1 cellular context compared by ENCODE assay signal in genomic region chr9:108933641-108934322, GRCh38.
A peak's percentile ranks its signal among the peaks of the same experiment; 100 is the strongest.
TF ChIP-seq lines count a peak whose summit lies in the region.

ELP1 (minus strand) TSS chr9:108934124; CDS start chr9:108931146, 2,978 bp downstream.

TF ChIP-seq in HepG2, 621 proteins besides CTCF, POLR2A, EP300 and RAD21 (continued from another document and continues in another):
- TF ChIP-seq CREB3 (CRISPR knock-in tag; IDR thresholded peaks at IDR 0.05) (no peak; the same call in 1 of the 2 replicates), ZKSCAN5 (CRISPR knock-in tag; IDR thresholded peaks at IDR 0.05) (no peak), ZSCAN21 (CRISPR knock-in tag; IDR thresholded peaks at IDR 0.05; ENCODE audit: borderline replicate concordance) (no peak; the same call in 1 of the 2 replicates), POGK (CRISPR knock-in tag; conservative IDR thresholded peaks at IDR 0.05) (peak; percentile 83), ZNF331 (CRISPR knock-in tag; IDR thresholded peaks at IDR 0.05) (peak; percentile 74), CENPX (CRISPR knock-in tag; IDR thresholded peaks at IDR 0.05) (no peak), ZNF678 (CRISPR knock-in tag; IDR thresholded peaks at IDR 0.05) (0 out of 2 replicates have a peak, but pooled peaks have one; percentile 61), CCAR2 (optimal IDR thresholded peaks at IDR 0.05; ENCODE audit: low read depth, low read length) (no peak), PHF20 (CRISPR knock-in tag; IDR thresholded peaks at IDR 0.05) (peak; percentile 91), TRIM22 (IDR thresholded peaks at IDR 0.05) (no peak), ZFP37 (CRISPR knock-in tag; IDR thresholded peaks at IDR 0.05; ENCODE audit: borderline replicate concordance) (peak; percentile 57; the same call in 1 of the 2 replicates), TRAFD1 (CRISPR knock-in tag; IDR thresholded peaks at IDR 0.05; ENCODE audit: borderline replicate concordance) (no peak), SIN3B (IDR thresholded peaks at IDR 0.05; ENCODE audit: low read length) (peak; percentile 18; the same call in 1 of the 2 replicates), GPBP1L1 (CRISPR knock-in tag; IDR thresholded peaks at IDR 0.05) (no peak), XRCC5 (optimal IDR thresholded peaks at IDR 0.05; ENCODE audit: low read length) (no peak), SMYD3 (CRISPR knock-in tag; IDR thresholded peaks at IDR 0.05) (no peak; the same call in 1 of the 2 replicates), U2AF2 (IDR thresholded peaks at IDR 0.05; ENCODE audit: low read depth, low read length) (no peak), ONECUT2 (CRISPR knock-in tag; IDR thresholded peaks at IDR 0.05) (no peak), ELF1 (CRISPR knock-in tag; IDR thresholded peaks at IDR 0.05) (peak; percentile 55), HCFC1 (IDR thresholded peaks at IDR 0.05; ENCODE audit: low read depth, low read length) (peak; percentile 37), ZNF251 (CRISPR knock-in tag; IDR thresholded peaks at IDR 0.05) (0 out of 2 replicates have a peak, but pooled peaks have one; percentile 36), NONO (IDR thresholded peaks at IDR 0.05) (no peak), NONO (CRISPR knock-in tag; conservative IDR thresholded peaks at IDR 0.05) (peak; percentile 91), MTF1 (CRISPR knock-in tag; IDR thresholded peaks at IDR 0.05) (no peak), TAF15 (IDR thresholded peaks at IDR 0.05; ENCODE audit: low read depth, low read length, poor library complexity, severe bottlenecking) (no peak), SNAPC4 (CRISPR knock-in tag; IDR thresholded peaks at IDR 0.05) (0 out of 2 replicates have a peak, but pooled peaks have one; percentile 11), POLR2G (IDR thresholded peaks at IDR 0.05; ENCODE audit: low read depth, low read length) (peak; percentile 83), ARNTL (CRISPR knock-in tag; IDR thresholded peaks at IDR 0.05) (peak; percentile 57; the same call in 1 of the 2 replicates), IKZF1 (IDR thresholded peaks at IDR 0.05) (no peak), CBFB (CRISPR knock-in tag; IDR thresholded peaks at IDR 0.05) (peak; percentile 41), TFDP1 (CRISPR knock-in tag; IDR thresholded peaks at IDR 0.05; ENCODE audit: borderline replicate concordance) (peak; percentile 81; the same call in 1 of the 2 replicates), HNF1A (IDR thresholded peaks at IDR 0.05; ENCODE audit: low read depth) (no peak), HNF1A (CRISPR knock-in tag; IDR thresholded peaks at IDR 0.05; ENCODE audit: borderline replicate concordance) (peak; percentile 54; the same call in 1 of the 2 replicates), KAT7 (CRISPR knock-in tag; IDR thresholded peaks at IDR 0.05; ENCODE audit: borderline replicate concordance) (peak; percentile 66; the same call in 1 of the 2 replicates), YY1 (IDR thresholded peaks at IDR 0.05; ENCODE audit: insufficient read depth, insufficient replicate concordance, low read depth, low read length) (peak; percentile 69), TEF (CRISPR knock-in tag; IDR thresholded peaks at IDR 0.05) (peak; percentile 45; the same call in 1 of the 2 replicates)
